ENCODE assay signal across 9 cellular contexts in the genomic region with DNA sequence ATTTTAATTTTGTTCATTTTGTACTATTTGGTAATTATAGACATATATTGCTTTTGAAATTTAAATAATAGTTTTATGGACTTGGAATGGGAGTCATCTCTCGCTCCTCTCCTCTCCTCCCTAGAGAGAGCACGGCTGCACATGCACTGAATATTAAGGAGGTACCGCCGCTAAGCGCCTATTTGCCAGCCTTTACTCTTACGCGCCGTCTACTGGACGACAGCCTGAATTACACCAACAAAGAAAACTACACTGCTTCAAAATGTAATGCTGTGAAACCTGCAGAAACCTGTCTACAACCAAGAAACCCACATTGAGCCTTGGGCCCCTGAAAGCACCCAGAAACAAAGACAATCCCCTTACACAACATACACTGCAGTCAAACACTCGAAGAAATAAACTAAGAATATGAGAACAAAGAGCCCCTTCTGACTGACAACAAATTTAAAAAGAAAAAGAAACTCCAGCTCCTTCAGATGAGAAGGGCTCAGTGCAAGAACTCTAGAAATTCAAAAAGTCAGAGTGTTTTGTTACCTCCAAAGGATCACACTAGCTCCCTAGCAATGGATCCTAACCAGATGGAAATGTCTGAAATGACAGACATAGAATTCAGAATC.
A peak's percentile ranks its signal among the peaks of the same experiment; 100 is the strongest.
DNase-seq lines count a peak whose midpoint lies in the region; ATAC-seq, FAIRE-seq and TF ChIP-seq lines count a peak whose summit lies in the region.
"Had no signal": no experiment of that assay in that cellular context is flagged by ENCODE, and none has a peak within 500 bp of the region (broad histone marks: within the 10 kb centered on the region; RNA-seq: fewer than 3 reads in every experiment).

No MANE protein-coding gene starts in this region.

- H3K36me3 Mint-ChIP-seq in CD4-positive, alpha-beta memory T cell, result no peaks in the 10 kb centered on the region

- H3K27me3 ChIP-seq in left ventricle myocardium inferior (ENCODE audit: low read depth) (no peaks in the 10 kb centered on the region), heart left ventricle (no peaks in the 10 kb centered on the region), esophagus muscularis mucosa (no peaks in the 10 kb centered on the region)
- no peaks in the 10 kb centered on the region for H3K27me3 ChIP-seq in CD4-positive, alpha-beta memory T cell (ENCODE audit: insufficient read depth, low read length)

- FAIRE-seq in urothelium cell line (lab: Jason Lieb, UNC), result no peak

- TF ChIP-seq POLR2A in heart left ventricle (IDR thresholded peaks at IDR 0.05) (no peak), esophagus muscularis mucosa (IDR thresholded peaks at IDR 0.05; ENCODE audit: low read depth) (no peak)

- H3K27ac ChIP-seq in left ventricle myocardium inferior (replicated peaks) (no peak overlapping the region), heart left ventricle (no peak overlapping the region), esophagus muscularis mucosa (replicated peaks in 1 of 4) (no peak overlapping the region)
- H3K27ac ChIP-seq in CD4-positive, alpha-beta memory T cell (ENCODE audit: low read depth, low read length), result no peak overlapping the region

- H3K4me1 Mint-ChIP-seq in CD4-positive, alpha-beta memory T cell, result no peaks in the 10 kb centered on the region

- no peak for TF ChIP-seq EP300 in esophagus muscularis mucosa (IDR thresholded peaks at IDR 0.05)

- H3K9me3 ChIP-seq in left ventricle myocardium inferior (replicated peaks) (peaks cover 19% of the 10 kb centered on the region), heart left ventricle (peaks cover 0 to 8% (median 0%) of the 10 kb centered on the region in 12 donors), esophagus muscularis mucosa (no peaks in the 10 kb centered on the region)
- no peaks in the 10 kb centered on the region for H3K9me3 ChIP-seq in CD4-positive, alpha-beta memory T cell (ENCODE audit: control insufficient read depth in 1 of 2, low read length in 2 of 2)

- 16 to 19% (median 17%) methylated on average over 10 of the region's 10 CpGs for WGBS in heart left ventricle, 4 donors
- 35% methylated on average over 10 of the region's 10 CpGs for WGBS in esophagus muscularis mucosa

- H3K27ac Mint-ChIP-seq in CD4-positive, alpha-beta memory T cell, result no peak overlapping the region

- POLR2A ChIA-PET in CD4-positive, alpha-beta memory T cell (lab: Charles Lee; ENCODE audit: partially characterized antibody), result no interaction called here

- H3K9me3 Mint-ChIP-seq in CD4-positive, alpha-beta memory T cell, result peaks cover 2 to 58% (median 22%) of the 10 kb centered on the region in 8 donors

- no peak for DNase-seq in left ventricle myocardium inferior
- no peak for DNase-seq in heart left ventricle
- peak; percentile 44 for DNase-seq in NCI-H526 treated with DMSO at 0.1 percent for 48 hours (lab: John Stamatoyannopoulos, UW)
- DNase-seq in esophagus muscularis mucosa (ENCODE audit: extremely low spot score), result no peak
- DNase-seq in urothelium cell line (ENCODE audit: low spot score), result peak; percentile 10
- DNase-seq in CD4-positive, alpha-beta memory T cell, result no peak
- DNase-seq in NCI-H2107 (lab: John Stamatoyannopoulos, UW), result no peak
- DNase-seq: Right ventricle myocardium superior had no signal

- H3K27me3 Mint-ChIP-seq in CD4-positive, alpha-beta memory T cell, result no peaks in the 10 kb centered on the region

- H3K4me1 ChIP-seq in left ventricle myocardium inferior, result no peaks in the 10 kb centered on the region
- H3K4me1 ChIP-seq in heart left ventricle, result no peaks in the 10 kb centered on the region
- H3K4me1 ChIP-seq in esophagus muscularis mucosa, result no peaks in the 10 kb centered on the region
- H3K4me1 ChIP-seq in CD4-positive, alpha-beta memory T cell (ENCODE audit: insufficient read depth, low read length), result no peaks in the 10 kb centered on the region

- TF ChIP-seq CTCF in left ventricle myocardium inferior (IDR thresholded peaks at IDR 0.05; ENCODE audit: borderline replicate concordance), result peak; percentile 31
- peak in 5 of 12 donors; percentile 8 to 39 (median 31) for TF ChIP-seq CTCF in heart left ventricle (IDR thresholded peaks at IDR 0.05)
- peak in 2 of 3 experiments; percentile 11 to 14 for TF ChIP-seq CTCF in esophagus muscularis mucosa (IDR thresholded peaks at IDR 0.05)

- no peak overlapping the region for H3K4me3 Mint-ChIP-seq in CD4-positive, alpha-beta memory T cell

- H3K36me3 ChIP-seq in left ventricle myocardium inferior (no peaks in the 10 kb centered on the region), heart left ventricle (no peaks in the 10 kb centered on the region), esophagus muscularis mucosa (no peaks in the 10 kb centered on the region)
- no peaks in the 10 kb centered on the region for H3K36me3 ChIP-seq in CD4-positive, alpha-beta memory T cell (ENCODE audit: insufficient read depth, low read length)

- H3K4me3 ChIP-seq in left ventricle myocardium inferior (no peak overlapping the region), heart left ventricle (no peak overlapping the region), esophagus muscularis mucosa (no peak overlapping the region)
- no peak overlapping the region for H3K4me3 ChIP-seq in CD4-positive, alpha-beta memory T cell (ENCODE audit: low read length in 2 of 2)

- ATAC-seq in heart left ventricle (no peak), GM19351 (IDR thresholded peaks at IDR 0.05; ENCODE audit: unreplicated experiment) (no peak)

- intact Hi-C loops in left ventricle myocardium inferior (cut with micrococcal nuclease) (no loop called here), heart left ventricle (cut with DNase I) (no loop called here), esophagus muscularis mucosa (cut with DNase I) (no loop called here)
- intact Hi-C loops in CD4-positive, alpha-beta memory T cell (cut with micrococcal nuclease), result no loop called here

- CTCF ChIA-PET in CD4-positive, alpha-beta memory T cell (lab: Charles Lee; ENCODE audit: partially characterized antibody), result no interaction called here

Comparison
In these comparisons a context has a peak if more than half of its experiments do, and no peak if none do; other contexts are left out.
1. DNase-seq: peak in NCI-H526 treated with DMSO at 0.1 percent for 48 hours (single experiment) and urothelium cell line (single experiment); none in left ventricle myocardium inferior (single experiment), heart left ventricle (0 of 5), esophagus muscularis mucosa (single experiment), CD4-positive, alpha-beta memory T cell (0 of 5) and NCI-H2107 (single experiment).